In genomic region chr13:27403252-27403678, GRCh38 we compare ENCODE assay signal across 9 cellular contexts. TPM values are rescaled to one million over a fixed set of nuclear protein-coding genes. Genes with fewer than 3 reads are reported as not detected.
DNase-seq lines count a peak whose midpoint lies in the region; ATAC-seq, FAIRE-seq and TF ChIP-seq lines count a peak whose summit lies in the region.
"Had no signal": no experiment of that assay in that cellular context is flagged by ENCODE, and none has a peak within 500 bp of the region (broad histone marks: within the 10 kb centered on the region; RNA-seq: fewer than 3 reads in every experiment).

No MANE protein-coding gene starts in this region.

- H3K36me3 ChIP-seq in body of pancreas (replicated peaks in 1 of 2; ENCODE audit: insufficient read depth in 1 of 2, low read depth in 2 of 2) (no peaks in the 10 kb centered on the region), kidney (ENCODE audit: control insufficient read depth in 1 of 2, insufficient read depth in 2 of 2, low read length in 2 of 2) (no peaks in the 10 kb centered on the region), stomach (no peaks in the 10 kb centered on the region)

- WGBS in body of pancreas, 2 donors = 4 to 17% methylated on average over 3 of the region's 3 CpGs
- 13 to 34% (median 21%) methylated on average over 3 of the region's 3 CpGs for WGBS in stomach, 5 donors

- no peak overlapping the region for H3K4me3 ChIP-seq in body of pancreas
- H3K4me3 ChIP-seq in kidney (ENCODE audit: low read length in 2 of 2) = peak overlapping the region in 1 of 2 donors; percentile 27
- H3K4me3 ChIP-seq in stomach = no peak overlapping the region

- peak; percentile 48 for ATAC-seq in body of pancreas
- no peak for ATAC-seq in GM19351 (IDR thresholded peaks at IDR 0.05; ENCODE audit: unreplicated experiment)
- no peak for ATAC-seq in GM21786 (IDR thresholded peaks at IDR 0.05; ENCODE audit: unreplicated experiment)
- no peak for ATAC-seq in GM18498 (IDR thresholded peaks at IDR 0.05; ENCODE audit: unreplicated experiment)

- H3K9ac ChIP-seq in kidney (ENCODE audit: low read length in 2 of 2) = no peak overlapping the region

- FAIRE-seq in kidney (lab: Jason Lieb, UNC) = no peak

- no peak for TF ChIP-seq POLR2A in body of pancreas (IDR thresholded peaks at IDR 0.05)
- no peak for TF ChIP-seq POLR2A in stomach (IDR thresholded peaks at IDR 0.05)

- H3K9me3 ChIP-seq in body of pancreas (no peaks in the 10 kb centered on the region), kidney (ENCODE audit: control insufficient read depth in 1 of 2, low read length in 2 of 2) (no peaks in the 10 kb centered on the region), stomach (no peaks in the 10 kb centered on the region)

- peak; percentile 26 for DNase-seq in HS-27A (ENCODE audit: low read depth)
- DNase-seq in body of pancreas = peak in 2 of 4 donors; percentile 16 to 29
- DNase-seq in kidney = no peak
- no peak for DNase-seq in stomach
- no peak for DNase-seq in GM20000 (ENCODE audit: low spot score)
- DNase-seq: NCI-H82 had no signal

- TF ChIP-seq EP300 in stomach (IDR thresholded peaks at IDR 0.05) = no peak

- no peaks in the 10 kb centered on the region for H3K27me3 ChIP-seq in body of pancreas
- no peaks in the 10 kb centered on the region for H3K27me3 ChIP-seq in stomach

- no peak for TF ChIP-seq CTCF in body of pancreas (IDR thresholded peaks at IDR 0.05)
- TF ChIP-seq CTCF in kidney (IDR thresholded peaks at IDR 0.05; ENCODE audit: borderline replicate concordance, extremely low read depth, insufficient read depth) = no peak
- TF ChIP-seq CTCF in stomach (IDR thresholded peaks at IDR 0.05) = no peak
- TF ChIP-seq CTCF in GM20000 (IDR thresholded peaks at IDR 0.05; ENCODE audit: extremely low read depth, missing control alignments) = no peak

- intact Hi-C loops in body of pancreas (cut with DNase I) (no loop called here), kidney (cut with DNase I) (no loop called here), stomach (cut with DNase I; ENCODE audit: low total_unique reads) (no loop called here)

- H3K27ac ChIP-seq in body of pancreas (peak overlapping the region; percentile 72 to 94 (median 92)), kidney (ENCODE audit: low read depth in 2 of 2, low read length in 2 of 2) (peak overlapping the region; percentile 71 to 89), stomach (peak overlapping the region; percentile 79 to 87 (median 86))

- H3K4me1 ChIP-seq in body of pancreas (peaks cover 48% of the 10 kb centered on the region), kidney (ENCODE audit: control insufficient read depth in 1 of 2, insufficient read depth in 1 of 2, low read depth in 1 of 2, low read length in 2 of 2) (peaks cover 17 to 31% of the 10 kb centered on the region in 2 donors), stomach (peaks cover 22 to 55% (median 46%) of the 10 kb centered on the region in 4 donors)

RNA-seq across cellular contexts. Expression of gene GTF3A, which starts 21.2 kb away (rescaled TPM):
- total RNA-seq in body of pancreas (10 to 100 TPM; 54.7 to 94.2 TPM), kidney (64.8 TPM), stomach (100 to 1,000 TPM in 1 of 5 donors, 10 to 100 TPM in 4; 53.4 to 220 (median 57.6) TPM)
- polyA plus RNA-seq in kidney (ENCODE audit: insufficient read depth, low read depth, low replicate concordance) (126 TPM), stomach (100 to 1,000 TPM; 141 to 216 (median 193) TPM)

RNA-seq across cellular contexts. Expression of gene MTIF3, which starts 47.1 kb away (rescaled TPM):
- total RNA-seq in body of pancreas (10 to 100 TPM; 26.0 to 51.1 TPM), kidney (48.5 TPM), stomach (10 to 100 TPM; 20.5 to 91.6 (median 35.2) TPM)
- polyA plus RNA-seq in kidney (ENCODE audit: insufficient read depth, low read depth, low replicate concordance) (130 TPM), stomach (100 to 1,000 TPM in 1 of 3 donors, 10 to 100 TPM in 2; 81.7 to 139 (median 99.4) TPM)
